ENCODE assay signal across 8 cellular contexts in genomic region chr13:30307194-30307965, GRCh38. TPM values are rescaled to one million over a fixed set of nuclear protein-coding genes. Genes with fewer than 3 reads are reported as not detected.
A peak's percentile ranks its signal among the peaks of the same experiment; 100 is the strongest.
DNase-seq lines count a peak whose midpoint lies in the region; ATAC-seq lines count a peak whose summit lies in the region.

Gene KATNAL1 (minus strand): TSS chr13:30307551. CDS start chr13:30283777, 23,774 bp downstream.

- no peaks in the 10 kb centered on the region for H3K27me3 Mint-ChIP-seq in activated CD8-positive, alpha-beta T cell treated with anti-CD3 and anti-CD28 coated beads, Interleukin-2, amount 10 ng/mL, durations not matched to agents 7 days and 5 days (ENCODE audit: low read depth)
- no peaks in the 10 kb centered on the region for H3K27me3 Mint-ChIP-seq in memory B cell

- POLR2A ChIA-PET in activated CD8-positive, alpha-beta T cell treated with anti-CD3 and anti-CD28 coated beads, Interleukin-2, amount 10 ng/mL, durations not matched to agents 7 days and 5 days (lab: Charles Lee): interaction anchor here (0.6 to 1.8 kb wide), 8 partner anchors 67 to 175 kb away, joined by 3 to 7 read pairs (median 3); partner anchors contain the start of gene HMGB1

- peak within 1 kb of the TSS; percentile 76 for H3K27ac ChIP-seq in effector memory CD4-positive, alpha-beta T cell (ENCODE audit: insufficient read depth, low read length, poor library complexity, severe bottlenecking)

- peak within 1 kb of the TSS; percentile 92 for H3K4me3 ChIP-seq in effector memory CD4-positive, alpha-beta T cell (ENCODE audit: insufficient read depth, low read depth, low read length, poor library complexity, severe bottlenecking)

- H3K4me1 Mint-ChIP-seq in activated CD8-positive, alpha-beta T cell treated with anti-CD3 and anti-CD28 coated beads, Interleukin-2, amount 10 ng/mL, durations not matched to agents 7 days and 5 days (ENCODE audit: low read depth): peaks cover 42% of the 10 kb centered on the region
- H3K4me1 Mint-ChIP-seq in memory B cell: peaks cover 18% of the 10 kb centered on the region

- H3K9me3 ChIP-seq in effector memory CD4-positive, alpha-beta T cell (ENCODE audit: control insufficient read depth, low read length): no peaks in the 10 kb centered on the region

- H3K27me3 ChIP-seq in effector memory CD4-positive, alpha-beta T cell (replicated peaks; ENCODE audit: control insufficient read depth, insufficient read depth, low read length, poor library complexity, severe bottlenecking): no peaks in the 10 kb centered on the region

- H3K36me3 Mint-ChIP-seq in activated CD8-positive, alpha-beta T cell treated with anti-CD3 and anti-CD28 coated beads, Interleukin-2, amount 10 ng/mL, durations not matched to agents 7 days and 5 days (ENCODE audit: low read depth): peaks cover 9% of the 10 kb centered on the region
- H3K36me3 Mint-ChIP-seq in memory B cell: no peaks in the 10 kb centered on the region

- H3K36me3 ChIP-seq in effector memory CD4-positive, alpha-beta T cell (ENCODE audit: control insufficient read depth, insufficient read depth, low read length): no peaks in the 10 kb centered on the region

- H3K27ac Mint-ChIP-seq in activated CD8-positive, alpha-beta T cell treated with anti-CD3 and anti-CD28 coated beads, Interleukin-2, amount 10 ng/mL, durations not matched to agents 7 days and 5 days: peak within 1 kb of the TSS; percentile 88
- H3K27ac Mint-ChIP-seq in memory B cell: peak within 1 kb of the TSS; percentile 71

- CTCF ChIA-PET in activated CD8-positive, alpha-beta T cell treated with anti-CD3 and anti-CD28 coated beads, Interleukin-2, amount 10 ng/mL, durations not matched to agents 7 days and 5 days (lab: Charles Lee): interaction anchor here (0.8 to 5.5 kb wide), 9 partner anchors 29 to 266 kb away, joined by 3 to 29 read pairs (median 3); no protein-coding TSS in a partner anchor

- DNase-seq in CD1c-positive myeloid dendritic cell (ENCODE audit: extremely low spot score) (peak; percentile 73), GM19240 (ENCODE audit: insufficient read length, low spot score) (peak; percentile 39), NCI-H748 (lab: John Stamatoyannopoulos, UW; ENCODE audit: unreplicated experiment) (peak; percentile 99), memory B cell (ENCODE audit: low spot score in 2 of 2) (peak in 1 of 2 donors; percentile 96)
- DNase-seq in activated CD8-positive, alpha-beta T cell treated with anti-CD3 and anti-CD28 coated beads, Interleukin-2, amount 10 ng/mL, durations not matched to agents 7 days and 5 days: peak; percentile 78
- peak; percentile 67 to 75 (median 73) for DNase-seq in effector memory CD4-positive, alpha-beta T cell
- DNase-seq in stimulated activated CD8-positive, alpha-beta memory T cell treated with anti-CD3 and anti-CD28 coated beads, Interleukin-12 subunit alpha, Interleukin-12 subunit beta, amount 100 ng/mL, for 1 hour (ENCODE audit: low read depth): peak; percentile 45

- peak within 1 kb of the TSS; percentile 83 for H3K4me3 Mint-ChIP-seq in activated CD8-positive, alpha-beta T cell treated with anti-CD3 and anti-CD28 coated beads, Interleukin-2, amount 10 ng/mL, durations not matched to agents 7 days and 5 days
- H3K4me3 Mint-ChIP-seq in memory B cell: peak within 1 kb of the TSS; percentile 90

- H3K9me3 Mint-ChIP-seq in activated CD8-positive, alpha-beta T cell treated with anti-CD3 and anti-CD28 coated beads, Interleukin-2, amount 10 ng/mL, durations not matched to agents 7 days and 5 days (ENCODE audit: insufficient read depth): no peaks in the 10 kb centered on the region
- no peaks in the 10 kb centered on the region for H3K9me3 Mint-ChIP-seq in memory B cell

- ATAC-seq in HG03457 (IDR thresholded peaks at IDR 0.05; ENCODE audit: unreplicated experiment): peak; percentile 46
- peak; percentile 72 for ATAC-seq in activated CD8-positive, alpha-beta T cell treated with anti-CD3 and anti-CD28 coated beads, Interleukin-2, amount 10 ng/mL, durations not matched to agents 7 days and 5 days
- ATAC-seq in memory B cell (ENCODE audit: low read depth): peak; percentile 62

- H3K4me1 ChIP-seq in effector memory CD4-positive, alpha-beta T cell (ENCODE audit: control insufficient read depth, insufficient read depth, low read length, poor library complexity, severe bottlenecking): peaks cover 3% of the 10 kb centered on the region

RNA-seq across cellular contexts. Expression of gene KATNAL1, which starts in this region (rescaled TPM):
- total RNA-seq in activated CD8-positive, alpha-beta T cell treated with anti-CD3 and anti-CD28 coated beads, Interleukin-2, amount 10 ng/mL, durations not matched to agents 7 days and 5 days: 10 to 100 TPM; 29.4 to 30.4 TPM
